ENCODE assay signal across 19 cellular contexts in the genomic region with DNA sequence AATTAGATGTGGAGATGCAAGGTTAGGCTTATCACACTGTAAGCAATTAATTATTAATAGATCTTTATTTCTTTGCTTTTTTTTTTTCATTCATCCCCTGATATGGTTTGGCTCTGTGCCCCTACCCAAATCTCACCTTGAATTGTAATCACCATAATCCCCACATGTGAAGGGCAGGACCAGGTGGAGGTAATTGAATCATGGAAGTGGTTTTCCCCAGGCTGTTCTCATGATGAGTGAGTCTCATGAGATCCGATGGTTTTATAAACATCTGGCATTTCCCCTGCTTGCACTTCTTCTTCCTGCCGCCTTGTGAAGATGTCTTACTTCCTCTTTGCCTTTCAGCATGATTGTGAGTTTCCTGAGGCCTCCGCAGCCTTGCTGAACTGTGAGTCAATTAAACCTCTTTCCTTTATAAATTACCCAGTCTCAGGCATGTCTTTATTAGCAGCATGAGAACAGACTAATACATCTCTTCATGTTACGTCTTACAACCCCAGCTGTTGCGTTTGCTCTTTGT.
"Had no signal": no experiment of that assay in that cellular context is flagged by ENCODE, and none has a peak within 500 bp of the region (broad histone marks: within the 10 kb centered on the region; RNA-seq: fewer than 3 reads in every experiment).

No MANE protein-coding gene starts in this region.

- H3K27ac ChIP-seq: cardiac muscle cell, tibial artery, uterus had no signal

- H3K4me3 ChIP-seq: cardiac muscle cell, mucosa of descending colon, tibial artery, uterus had no signal

- ATAC-seq: activated CD8-positive, alpha-beta memory T cell treated with anti-CD3 and anti-CD28 coated beads, Interleukin-2, amount 10 ng/mL, durations not matched to agents 7 days and 5 days; effector memory CD8-positive, alpha-beta T cell; mucosa of descending colon had no signal

- H3K4me1 ChIP-seq: tibial artery, uterus had no signal

- DNase-seq: activated CD4-positive, alpha-beta memory T cell treated with anti-CD3 and anti-CD28 coated beads, Interleukin-2, amount 10 ng/mL, durations not matched to agents 7 days and 5 days; activated CD4-positive, alpha-beta T cell treated with anti-CD3 and anti-CD28 coated beads for 48 hours; activated CD4-positive, CD25-positive, alpha-beta regulatory T cell; activated CD8-positive, alpha-beta memory T cell treated with anti-CD3 and anti-CD28 coated beads, Interleukin-2, amount 10 ng/mL, durations not matched to agents 7 days and 5 days; activated naive CD4-positive, alpha-beta T cell treated with Interleukin-2 at 50 U/mL for 16 hours; activated naive CD8-positive, alpha-beta T cell treated with anti-CD3 and anti-CD28 coated beads, Interleukin-2, amount 10 ng/mL, durations not matched to agents 7 days and 5 days; activated T-cell treated with anti-CD3 and anti-CD28 coated beads, Interleukin-2, amount 50 U/mL, for 1 hour; amygdala; effector memory CD8-positive, alpha-beta T cell; mesenchymal stem cell; mucosa of descending colon; naive B cell; stimulated activated CD4-positive, alpha-beta T cell treated with anti-CD3 and anti-CD28 coated beads, Interleukin-12 subunit alpha, Interleukin-12 subunit beta, amount 100 ng/mL, for 4 hours; stimulated activated CD4-positive, alpha-beta T cell treated with anti-CD3 and anti-CD28 coated beads, Interleukin-1b, Interleukin-23, amount 100 ng/mL, for 48 hours; stimulated activated CD8-positive, alpha-beta memory T cell treated with anti-CD3 and anti-CD28 coated beads, Interleukin-4, amount 100 ng/mL, for 48 hours; stimulated activated naive CD4-positive, alpha-beta T cell treated with Interleukin-2 at 50 U/mL for 16 hours; tibial artery; uterus had no signal

- H3K27me3 ChIP-seq: cardiac muscle cell, tibial artery, uterus had no signal

- H3K36me3 ChIP-seq: cardiac muscle cell, tibial artery, uterus had no signal
